1 cellular context compared by ENCODE assay signal in genomic region chr11:6427516-6427915, GRCh38.
TF ChIP-seq lines count a peak whose summit lies in the region.

No MANE protein-coding gene starts in this region.

TF ChIP-seq in GM23338, 12 proteins besides CTCF, POLR2A, EP300 and RAD21:
- no peak for TF ChIP-seq POLR2AphosphoS5 (IDR thresholded peaks at IDR 0.05; ENCODE audit: low read depth)
- TF ChIP-seq, protein P1, sequence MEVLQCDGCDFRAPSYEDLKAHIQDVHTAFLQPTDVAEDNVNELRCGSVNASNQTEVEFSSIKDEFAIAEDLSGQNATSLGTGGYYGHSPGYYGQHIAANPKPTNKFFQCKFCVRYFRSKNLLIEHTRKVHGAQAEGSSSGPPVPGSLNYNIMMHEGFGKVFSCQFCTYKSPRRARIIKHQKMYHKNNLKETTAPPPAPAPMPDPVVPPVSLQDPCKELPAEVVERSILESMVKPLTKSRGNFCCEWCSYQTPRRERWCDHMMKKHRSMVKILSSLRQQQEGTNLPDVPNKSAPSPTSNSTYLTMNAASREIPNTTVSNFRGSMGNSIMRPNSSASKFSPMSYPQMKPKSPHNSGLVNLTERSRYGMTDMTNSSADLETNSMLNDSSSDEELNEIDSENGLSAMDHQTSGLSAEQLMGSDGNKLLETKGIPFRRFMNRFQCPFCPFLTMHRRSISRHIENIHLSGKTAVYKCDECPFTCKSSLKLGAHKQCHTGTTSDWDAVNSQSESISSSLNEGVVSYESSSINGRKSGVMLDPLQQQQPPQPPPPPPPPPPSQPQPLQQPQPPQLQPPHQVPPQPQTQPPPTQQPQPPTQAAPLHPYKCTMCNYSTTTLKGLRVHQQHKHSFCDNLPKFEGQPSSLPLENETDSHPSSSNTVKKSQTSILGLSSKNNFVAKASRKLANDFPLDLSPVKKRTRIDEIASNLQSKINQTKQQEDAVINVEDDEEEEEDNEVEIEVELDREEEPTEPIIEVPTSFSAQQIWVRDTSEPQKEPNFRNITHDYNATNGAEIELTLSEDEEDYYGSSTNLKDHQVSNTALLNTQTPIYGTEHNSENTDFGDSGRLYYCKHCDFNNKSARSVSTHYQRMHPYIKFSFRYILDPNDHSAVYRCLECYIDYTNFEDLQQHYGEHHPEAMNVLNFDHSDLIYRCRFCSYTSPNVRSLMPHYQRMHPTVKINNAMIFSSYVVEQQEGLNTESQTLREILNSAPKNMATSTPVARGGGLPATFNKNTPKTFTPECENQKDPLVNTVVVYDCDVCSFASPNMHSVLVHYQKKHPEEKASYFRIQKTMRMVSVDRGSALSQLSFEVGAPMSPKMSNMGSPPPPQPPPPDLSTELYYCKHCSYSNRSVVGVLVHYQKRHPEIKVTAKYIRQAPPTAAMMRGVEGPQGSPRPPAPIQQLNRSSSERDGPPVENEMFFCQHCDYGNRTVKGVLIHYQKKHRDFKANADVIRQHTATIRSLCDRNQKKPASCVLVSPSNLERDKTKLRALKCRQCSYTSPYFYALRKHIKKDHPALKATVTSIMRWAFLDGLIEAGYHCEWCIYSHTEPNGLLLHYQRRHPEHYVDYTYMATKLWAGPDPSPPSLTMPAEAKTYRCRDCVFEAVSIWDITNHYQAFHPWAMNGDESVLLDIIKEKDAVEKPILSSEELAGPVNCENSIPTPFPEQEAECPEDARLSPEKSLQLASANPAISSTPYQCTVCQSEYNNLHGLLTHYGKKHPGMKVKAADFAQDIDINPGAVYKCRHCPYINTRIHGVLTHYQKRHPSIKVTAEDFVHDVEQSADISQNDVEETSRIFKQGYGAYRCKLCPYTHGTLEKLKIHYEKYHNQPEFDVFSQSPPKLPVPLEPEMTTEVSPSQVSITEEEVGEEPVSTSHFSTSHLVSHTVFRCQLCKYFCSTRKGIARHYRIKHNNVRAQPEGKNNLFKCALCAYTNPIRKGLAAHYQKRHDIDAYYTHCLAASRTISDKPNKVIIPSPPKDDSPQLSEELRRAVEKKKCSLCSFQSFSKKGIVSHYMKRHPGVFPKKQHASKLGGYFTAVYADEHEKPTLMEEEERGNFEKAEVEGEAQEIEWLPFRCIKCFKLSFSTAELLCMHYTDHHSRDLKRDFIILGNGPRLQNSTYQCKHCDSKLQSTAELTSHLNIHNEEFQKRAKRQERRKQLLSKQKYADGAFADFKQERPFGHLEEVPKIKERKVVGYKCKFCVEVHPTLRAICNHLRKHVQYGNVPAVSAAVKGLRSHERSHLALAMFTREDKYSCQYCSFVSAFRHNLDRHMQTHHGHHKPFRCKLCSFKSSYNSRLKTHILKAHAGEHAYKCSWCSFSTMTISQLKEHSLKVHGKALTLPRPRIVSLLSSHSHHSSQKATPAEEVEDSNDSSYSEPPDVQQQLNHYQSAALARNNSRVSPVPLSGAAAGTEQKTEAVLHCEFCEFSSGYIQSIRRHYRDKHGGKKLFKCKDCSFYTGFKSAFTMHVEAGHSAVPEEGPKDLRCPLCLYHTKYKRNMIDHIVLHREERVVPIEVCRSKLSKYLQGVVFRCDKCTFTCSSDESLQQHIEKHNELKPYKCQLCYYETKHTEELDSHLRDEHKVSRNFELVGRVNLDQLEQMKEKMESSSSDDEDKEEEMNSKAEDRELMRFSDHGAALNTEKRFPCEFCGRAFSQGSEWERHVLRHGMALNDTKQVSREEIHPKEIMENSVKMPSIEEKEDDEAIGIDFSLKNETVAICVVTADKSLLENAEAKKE (CRISPR knock-in tag; IDR thresholded peaks at IDR 0.05): peak; percentile 72
